In genomic region chr13:40528881-40529280, GRCh38 we compare ENCODE assay signal across 26 cellular contexts.
"Had no signal": no experiment of that assay in that cellular context is flagged by ENCODE, and none has a peak within 500 bp of the region (broad histone marks: within the 10 kb centered on the region; RNA-seq: fewer than 3 reads in every experiment).

No MANE protein-coding gene starts in this region.

- H3K4me3 Mint-ChIP-seq: activated CD8-positive, alpha-beta memory T cell treated with anti-CD3 and anti-CD28 coated beads, Interleukin-2, amount 10 ng/mL, durations not matched to agents 7 days and 5 days; activated naive CD4-positive, alpha-beta T cell treated with anti-CD3 and anti-CD28 coated beads for 36 hours; activated naive CD8-positive, alpha-beta T cell treated with anti-CD3 and anti-CD28 coated beads, Interleukin-2, amount 10 ng/mL, durations not matched to agents 7 days and 5 days; activated T-cell treated with anti-CD3 and anti-CD28 coated beads, Interleukin-2, amount 50 U/mL, for 4 hours; brain; T-helper 17 cell; WTC11 had no signal

- H3K9me3 ChIP-seq: adrenal gland had no signal

- DNase-seq: activated CD4-positive, alpha-beta T cell treated with anti-CD3 and anti-CD28 coated beads for 48 hours; activated CD4-positive, alpha-beta T cell treated with anti-CD3 and anti-CD28 coated beads, Interleukin-2, amount 50 U/mL, for 48 hours; activated CD4-positive, CD25-positive, alpha-beta regulatory T cell treated with anti-CD3 and anti-CD28 coated beads, Interleukin-2, amount 50 U/mL, for 72 hours; activated CD8-positive, alpha-beta memory T cell treated with anti-CD3 and anti-CD28 coated beads, Interleukin-2, amount 10 ng/mL, durations not matched to agents 7 days and 5 days; activated gamma-delta T cell; activated naive CD4-positive, alpha-beta T cell treated with anti-CD3 and anti-CD28 coated beads for 36 hours; activated naive CD8-positive, alpha-beta T cell treated with anti-CD3 and anti-CD28 coated beads, Interleukin-2, amount 10 ng/mL, durations not matched to agents 7 days and 5 days; activated T-cell treated with anti-CD3 and anti-CD28 coated beads, Interleukin-2, amount 50 U/mL, for 4 hours; adrenal gland; Karpas-422; MG63; MV-4-11; NCI-H1092 treated with DMSO at 0.1 percent for 48 hours; NCI-H1436; NCI-H187; NCI-H2081; NCI-H446; NCI-H524; SIG-M5; T-helper 17 cell; T-helper 9 cell had no signal

- H3K27me3 Mint-ChIP-seq: activated CD8-positive, alpha-beta memory T cell treated with anti-CD3 and anti-CD28 coated beads, Interleukin-2, amount 10 ng/mL, durations not matched to agents 7 days and 5 days; activated naive CD8-positive, alpha-beta T cell treated with anti-CD3 and anti-CD28 coated beads, Interleukin-2, amount 10 ng/mL, durations not matched to agents 7 days and 5 days; T-helper 17 cell had no signal

- FAIRE-seq: K562 had no signal

- H3K27ac ChIP-seq: adrenal gland, ascending aorta, cardiac muscle cell had no signal

- H3K36me3 ChIP-seq: adrenal gland, ascending aorta, cardiac muscle cell, MG63 had no signal

- H3K4me1 ChIP-seq: adrenal gland, ascending aorta had no signal

- H3K4me3 ChIP-seq: adrenal gland, ascending aorta, cardiac muscle cell, K562, MG63 had no signal

- H3K4me1 Mint-ChIP-seq: brain, WTC11 had no signal

- H3K27ac Mint-ChIP-seq: activated CD8-positive, alpha-beta memory T cell treated with anti-CD3 and anti-CD28 coated beads, Interleukin-2, amount 10 ng/mL, durations not matched to agents 7 days and 5 days; activated naive CD4-positive, alpha-beta T cell treated with anti-CD3 and anti-CD28 coated beads for 36 hours; activated naive CD8-positive, alpha-beta T cell treated with anti-CD3 and anti-CD28 coated beads, Interleukin-2, amount 10 ng/mL, durations not matched to agents 7 days and 5 days; brain; T-helper 17 cell; WTC11 had no signal

- H3K27me3 ChIP-seq: adrenal gland, ascending aorta, cardiac muscle cell, MG63 had no signal
